In the genomic region with DNA sequence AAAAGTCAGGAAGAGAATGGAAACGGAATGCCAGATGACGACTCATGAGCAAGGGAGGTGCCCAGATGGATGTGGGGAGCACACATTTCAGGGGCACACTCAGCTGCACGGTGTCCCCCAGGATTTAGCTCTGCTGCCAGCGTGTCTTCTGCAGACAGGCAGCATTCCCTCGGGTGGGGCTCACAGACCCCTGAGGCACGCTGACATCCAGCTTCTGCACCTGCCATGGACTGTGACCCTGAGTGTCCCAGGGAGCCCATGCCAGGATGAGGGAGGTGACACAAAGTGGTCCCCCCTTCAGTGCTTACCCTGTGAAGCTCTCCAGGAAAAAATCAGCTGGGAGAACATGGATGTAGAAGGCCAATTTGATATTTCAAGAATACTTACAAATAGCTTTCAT, we compare ENCODE assay signal across 22 cellular contexts.
"Had no signal": no experiment of that assay in that cellular context is flagged by ENCODE, and none has a peak within 500 bp of the region (broad histone marks: within the 10 kb centered on the region; RNA-seq: fewer than 3 reads in every experiment).

No MANE protein-coding gene starts in this region.

- H3K36me3 Mint-ChIP-seq: mesothelial cell of epicardium had no signal

- H3K27ac Mint-ChIP-seq: endodermal cell, mesothelial cell of epicardium, nephron had no signal

- H3K27me3 ChIP-seq: ovary, right atrium auricular region, sigmoid colon, stomach, transverse colon had no signal

- H3K9me3 ChIP-seq: heart left ventricle, ovary, right atrium auricular region, sigmoid colon, stomach, thoracic aorta, transverse colon had no signal

- H3K4me3 Mint-ChIP-seq: endodermal cell, mesothelial cell of epicardium, nephron had no signal

- H3K9me3 Mint-ChIP-seq: endodermal cell, mesothelial cell of epicardium, nephron had no signal

- DNase-seq: cerebellar nuclear complex; dermis blood vessel endothelial cell; foreskin melanocyte; heart left ventricle; hippocampal formation; kidney glomerular epithelial cell; ovary; sigmoid colon; stimulated activated CD4-positive, alpha-beta T cell treated with anti-CD3 and anti-CD28 coated beads, Interleukin-12 subunit alpha, Interleukin-12 subunit beta, amount 100 ng/mL, for 4 hours; stimulated activated naive CD4-positive, alpha-beta T cell; stomach; substantia nigra had no signal

- H3K4me3 ChIP-seq: heart left ventricle, ovary, right atrium auricular region, sigmoid colon, skin epidermis, stomach, thoracic aorta, transverse colon had no signal

- H3K4me1 ChIP-seq: heart left ventricle, right atrium auricular region, sigmoid colon, stomach, transverse colon had no signal

- H3K36me3 ChIP-seq: heart left ventricle, ovary, right atrium auricular region, sigmoid colon, stomach, thoracic aorta, transverse colon had no signal

- ATAC-seq: heart left ventricle had no signal

- FAIRE-seq: colon, endothelial cell of umbilical vein, urothelium cell line had no signal

- H3K27ac ChIP-seq: heart left ventricle, ovary, right atrium auricular region, sigmoid colon, skin epidermis, stomach, thoracic aorta, transverse colon had no signal

- H3K4me1 Mint-ChIP-seq: endodermal cell, mesothelial cell of epicardium had no signal
